Comparison of ENCODE assay signal across 27 cellular contexts in genomic region chr19:18299654-18300053, GRCh38. TPM values are rescaled to one million over a fixed set of nuclear protein-coding genes. Genes with fewer than 3 reads are reported as not detected.
"Had no signal": no experiment of that assay in that cellular context is flagged by ENCODE, and none has a peak within 500 bp of the region (broad histone marks: within the 10 kb centered on the region; RNA-seq: fewer than 3 reads in every experiment).

No MANE protein-coding gene starts in this region.

- H3K27me3 Mint-ChIP-seq: activated CD8-positive, alpha-beta memory T cell treated with anti-CD3 and anti-CD28 coated beads, Interleukin-2, amount 10 ng/mL, durations not matched to agents 7 days and 5 days; activated naive CD4-positive, alpha-beta T cell treated with anti-CD3 and anti-CD28 coated beads, Interleukin-2, amount 10 ng/mL, durations not matched to agents 7 days and 5 days; activated naive CD8-positive, alpha-beta T cell treated with anti-CD3 and anti-CD28 coated beads for 36 hours had no signal

- H3K9me3 ChIP-seq: adrenal gland, body of pancreas, Peyer's patch, SJSA1 had no signal

- H3K27me3 ChIP-seq: adrenal gland, body of pancreas, Peyer's patch, SJSA1 had no signal

- H3K4me3 Mint-ChIP-seq: activated CD8-positive, alpha-beta memory T cell treated with anti-CD3 and anti-CD28 coated beads, Interleukin-2, amount 10 ng/mL, durations not matched to agents 7 days and 5 days; activated naive CD4-positive, alpha-beta T cell treated with anti-CD3 and anti-CD28 coated beads, Interleukin-2, amount 10 ng/mL, durations not matched to agents 7 days and 5 days; activated naive CD8-positive, alpha-beta T cell treated with anti-CD3 and anti-CD28 coated beads for 36 hours; activated T-cell treated with anti-CD3 and anti-CD28 coated beads, Interleukin-2, amount 50 U/mL, for 4 hours had no signal

- H3K36me3 ChIP-seq: adrenal gland, Peyer's patch, SJSA1 had no signal

- H3K9me3 Mint-ChIP-seq: activated naive CD4-positive, alpha-beta T cell treated with anti-CD3 and anti-CD28 coated beads, Interleukin-2, amount 10 ng/mL, durations not matched to agents 7 days and 5 days; activated naive CD8-positive, alpha-beta T cell treated with anti-CD3 and anti-CD28 coated beads for 36 hours; activated T-cell treated with anti-CD3 and anti-CD28 coated beads, Interleukin-2, amount 50 U/mL, for 4 hours had no signal

- H3K27ac ChIP-seq: body of pancreas, SJSA1 had no signal

- H3K4me3 ChIP-seq: adrenal gland, body of pancreas, Peyer's patch, SJSA1 had no signal

- ATAC-seq: activated CD8-positive, alpha-beta memory T cell treated with anti-CD3 and anti-CD28 coated beads, Interleukin-2, amount 10 ng/mL, durations not matched to agents 7 days and 5 days; activated T-cell treated with anti-CD3 and anti-CD28 coated beads, Interleukin-2, amount 50 U/mL, for 4 hours; body of pancreas; SK-N-SH treated with all-trans-retinoic acid at 6 μM for 48 hours had no signal

- DNase-seq: activated CD4-positive, CD25-positive, alpha-beta regulatory T cell; activated CD8-positive, alpha-beta memory T cell treated with anti-CD3 and anti-CD28 coated beads, Interleukin-2, amount 10 ng/mL, durations not matched to agents 7 days and 5 days; activated gamma-delta T cell treated with Interleukin-2 at 50 U/mL for 16 hours; activated naive CD4-positive, alpha-beta T cell treated with anti-CD3 and anti-CD28 coated beads, Interleukin-2, amount 10 ng/mL, durations not matched to agents 7 days and 5 days; activated naive CD8-positive, alpha-beta T cell treated with anti-CD3 and anti-CD28 coated beads for 36 hours; activated T-cell treated with anti-CD3 and anti-CD28 coated beads, Interleukin-2, amount 50 U/mL, for 4 hours; adrenal gland; aorta; body of pancreas; central memory CD4-positive, alpha-beta T cell; Karpas-422; MM.1S; NCI-H1105; NCI-H1436; NCI-H1694 treated with DMSO at 0.1 percent for 48 hours; NCI-H2029 treated with DMSO at 0.1 percent for 48 hours; NCI-H345; NCI-H510A; NCI-H69; NK-92 treated with Interleukin-12 subunit alpha and Interleukin-12 subunit beta, amount 100 ng/mL, for 24 hours; Peyer's patch; SHP77; SW 1271; T1000 had no signal

RNA-seq across cellular contexts. Expression of gene IQCN, which starts 25.4 kb away (rescaled TPM):
- total RNA-seq: bronchial epithelial cell had no signal
